ENCODE assay signal across 1 cellular context in genomic region chr10:62817120-62817762, GRCh38.
TF ChIP-seq lines count a peak whose summit lies in the region.

No MANE protein-coding gene starts in this region.

TF ChIP-seq in endothelial cell of umbilical vein, 7 proteins besides CTCF, POLR2A, EP300 and RAD21 (continued from another document):
- TF ChIP-seq EZH2 (IDR thresholded peaks at IDR 0.05; ENCODE audit: borderline replicate concordance, low read depth, low read length, severe bottlenecking) = no peak
